8 cellular contexts compared by ENCODE assay signal in the genomic region with DNA sequence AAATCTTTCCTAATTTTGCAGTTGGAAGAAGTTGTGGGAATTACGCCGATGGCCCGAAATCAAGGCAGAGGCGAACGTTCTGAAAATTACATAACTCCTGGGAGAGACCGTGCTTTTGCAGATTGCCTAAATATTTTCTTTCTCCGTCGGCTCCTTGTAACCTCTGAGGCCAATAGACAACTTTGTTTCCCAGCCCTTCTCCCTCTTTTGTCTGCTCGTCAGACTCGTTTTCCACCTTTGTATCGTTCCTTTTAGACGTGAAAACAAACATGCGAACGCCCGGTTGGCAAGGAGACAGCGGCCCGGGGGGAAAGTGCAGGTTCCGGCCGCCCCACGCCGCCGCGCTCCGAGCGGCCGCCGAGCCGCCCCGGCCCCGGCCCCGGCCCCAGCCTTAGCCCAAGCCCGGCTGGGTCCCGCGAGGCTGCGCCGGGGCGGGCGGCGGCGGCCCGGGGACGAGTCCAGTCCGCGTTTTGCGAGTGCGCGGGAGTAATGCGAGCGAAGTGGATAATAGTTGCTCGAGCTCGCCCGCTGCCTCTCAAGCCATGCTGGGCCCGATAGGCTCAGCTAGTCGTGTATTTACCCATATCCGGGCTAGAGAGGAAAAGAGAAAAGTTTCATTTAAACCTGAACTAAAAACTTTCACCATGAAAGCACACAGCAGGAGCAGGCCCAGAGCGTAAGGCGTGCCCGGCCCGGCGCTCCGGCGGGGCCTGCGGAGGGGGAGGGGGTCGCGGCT. TPM values are rescaled to one million over a fixed set of nuclear protein-coding genes. Genes with fewer than 3 reads are reported as not detected.
DNase-seq lines count a peak whose midpoint lies in the region; ATAC-seq and TF ChIP-seq lines count a peak whose summit lies in the region.

A gene (plus strand): TSS at position 538 of the 736 bp plus-strand sequence. CDS start 303 bp downstream, outside the sequence.

- H3K4me1 Mint-ChIP-seq in T-helper 17 cell = peaks cover 17% of the 10 kb centered on the region

- H3K36me3 Mint-ChIP-seq in T-helper 17 cell (ENCODE audit: low read depth) = peaks cover 2% of the 10 kb centered on the region

- TF ChIP-seq CTCF in GM12864 (IDR thresholded peaks at IDR 0.05; ENCODE audit: low read depth, low read length, missing control alignments) = no peak
- TF ChIP-seq CTCF in HCT116 (IDR thresholded peaks at IDR 0.05 in 2 of 3, conservative IDR thresholded peaks at IDR 0.05 in 1 of 3; ENCODE audit: borderline replicate concordance in 1 of 3, insufficient read depth in 1 of 3, low read depth in 2 of 3, low read length in 2 of 3) = no peak
- no peak for TF ChIP-seq CTCF in right atrium auricular region (IDR thresholded peaks at IDR 0.05)
- no peak for TF ChIP-seq CTCF in uterus (IDR thresholded peaks at IDR 0.05)

- H3K4me2 ChIP-seq in HCT116 (ENCODE audit: low read length) = peak within 1 kb of the TSS; percentile 97

- peak within 1 kb of the TSS; percentile 92 for H3K27ac Mint-ChIP-seq in T-helper 17 cell

- H3K9me3 ChIP-seq in HCT116 (ENCODE audit: control insufficient read depth in 1 of 2, insufficient read depth in 1 of 2, low read depth in 1 of 2, low read length in 2 of 2) = no peaks in the 10 kb centered on the region
- H3K9me3 ChIP-seq in T-helper 17 cell (ENCODE audit: control insufficient read depth, low read length, poor library complexity, severe bottlenecking) = no peaks in the 10 kb centered on the region
- H3K9me3 ChIP-seq in right atrium auricular region = no peaks in the 10 kb centered on the region
- H3K9me3 ChIP-seq in uterus = no peaks in the 10 kb centered on the region

- peaks cover 5% of the 10 kb centered on the region; the same call in 1 of the 2 replicates for H4K20me1 ChIP-seq in HCT116 (ENCODE audit: insufficient read depth)

- no peaks in the 10 kb centered on the region for H3K9me2 ChIP-seq in HCT116 (ENCODE audit: insufficient read depth)

- H3K27ac ChIP-seq in HCT116 (ENCODE audit: low read depth, low read length) = peak within 1 kb of the TSS; percentile 95
- peak within 1 kb of the TSS; percentile 98 to 99 for H3K27ac ChIP-seq in right atrium auricular region
- peak within 1 kb of the TSS; percentile 98 for H3K27ac ChIP-seq in rectal smooth muscle tissue (ENCODE audit: low read depth, low read length)
- peak within 1 kb of the TSS; percentile 99 to 100 for H3K27ac ChIP-seq in uterus

- intact Hi-C loops in HCT116 (cut with micrococcal nuclease) (loop anchor here (1.0 to 5.0 kb wide), 4 partner anchors 55 to 405 kb away; no protein-coding TSS in a partner anchor), uterus (cut with DNase I; ENCODE audit: low total_unique reads) (loop anchor here (5.0 kb wide), 1 partner anchor 90 kb away; no protein-coding TSS in a partner anchor)

- CTCF ChIA-PET in HCT116 (lab: Charles Lee) = interaction anchor here (0.6 kb wide), 1 partner anchor 59 kb away, joined by 3 read pairs; no protein-coding TSS in a partner anchor

- POLR2A ChIA-PET in HCT116 (lab: Charles Lee) = no interaction called here

- no TSS peak for BruUV-seq in HCT116 (replicated peaks; lab: Mats Ljungman, UMichigan)

- ATAC-seq in HCT116 (peak; percentile 50), T-helper 17 cell (peak; percentile 68)

- H3K36me3 ChIP-seq in HCT116 (ENCODE audit: control insufficient read depth in 1 of 2, insufficient read depth in 2 of 2, low read length in 2 of 2) (no peaks in the 10 kb centered on the region), right atrium auricular region (no peaks in the 10 kb centered on the region), rectal smooth muscle tissue (ENCODE audit: control insufficient read depth, insufficient read depth, low read length) (no peaks in the 10 kb centered on the region), uterus (no peaks in the 10 kb centered on the region)

- H2AFZ ChIP-seq in HCT116 (ENCODE audit: low read depth, low read length, poor library complexity, severe bottlenecking) = peak within 1 kb of the TSS; percentile 80

- H3K9ac ChIP-seq in HCT116 (ENCODE audit: low read length) (peak within 1 kb of the TSS; percentile 89), rectal smooth muscle tissue (ENCODE audit: low read length) (peak within 1 kb of the TSS; percentile 68)

- H3K27me3 ChIP-seq in HCT116 (ENCODE audit: insufficient read depth, low read length) (no peaks in the 10 kb centered on the region), right atrium auricular region (no peaks in the 10 kb centered on the region), rectal smooth muscle tissue (ENCODE audit: control insufficient read depth, insufficient read depth, low read length) (no peaks in the 10 kb centered on the region), uterus (no peaks in the 10 kb centered on the region)

- peaks cover 27% of the 10 kb centered on the region for H3K79me2 ChIP-seq in HCT116 (ENCODE audit: insufficient read depth, low read length)

- peak within 1 kb of the TSS; percentile 63 for H3K4me3 ChIP-seq in GM12864 (ENCODE audit: low read depth, low read length)
- H3K4me3 ChIP-seq in HCT116 (replicated peaks in 1 of 2; ENCODE audit: low read depth in 1 of 2, low read length in 2 of 2) = peak within 1 kb of the TSS; percentile 70 to 77
- peak within 1 kb of the TSS; percentile 83 to 90 for H3K4me3 ChIP-seq in right atrium auricular region
- H3K4me3 ChIP-seq in rectal smooth muscle tissue (ENCODE audit: low read length) = peak within 1 kb of the TSS; percentile 87
- peak within 1 kb of the TSS; percentile 53 to 95 for H3K4me3 ChIP-seq in uterus

- peak; percentile 58 for TF ChIP-seq POLR2A in HCT116 (IDR thresholded peaks at IDR 0.05; ENCODE audit: borderline replicate concordance, extremely low read depth, insufficient read depth, insufficient read length)
- TF ChIP-seq POLR2A in uterus (IDR thresholded peaks at IDR 0.05) = peak in 1 of 2 donors; percentile 56

- H3K4me1 ChIP-seq in HCT116 (ENCODE audit: control insufficient read depth in 1 of 2, insufficient read depth in 2 of 2, low read length in 2 of 2) = peaks cover 27 to 40% of the 10 kb centered on the region in 2 experiments
- H3K4me1 ChIP-seq in right atrium auricular region = peaks cover 0 to 33% of the 10 kb centered on the region in 2 donors
- peaks cover 11% of the 10 kb centered on the region for H3K4me1 ChIP-seq in rectal smooth muscle tissue (ENCODE audit: control insufficient read depth, insufficient read depth, low read length)
- H3K4me1 ChIP-seq in uterus = no peaks in the 10 kb centered on the region

- H3K4me3 Mint-ChIP-seq in T-helper 17 cell = peak within 1 kb of the TSS; percentile 96

- TF ChIP-seq RAD21 in HCT116 (IDR thresholded peaks at IDR 0.05; ENCODE audit: low read depth) = no peak

- RAD21 ChIA-PET in HCT116 (lab: Charles Lee; ENCODE audit: low non-redundant PET in 1 of 2, low total read pairs in 2 of 2, uncharacterized antibody in 2 of 2, unreplicated experiment in 2 of 2) = interaction anchor here in 1 of 2 experiments (0.9 kb wide), 1 partner anchor 46 kb away, joined by 3 read pairs; no protein-coding TSS in a partner anchor

- no peaks in the 10 kb centered on the region for H3K27me3 Mint-ChIP-seq in T-helper 17 cell

- peak; percentile 69 for DNase-seq in GM12864 (ENCODE audit: low read depth)
- no peak for DNase-seq in HCT116 (ENCODE audit: low read depth, low spot score)
- peak; percentile 91 for DNase-seq in NAMALWA (ENCODE audit: low spot score)
- peak; percentile 72 to 77 (median 75) for DNase-seq in T-helper 17 cell
- peak; percentile 58 for DNase-seq in amniotic stem cell (lab: John Stamatoyannopoulos, UW)
- peak; percentile 79 for DNase-seq in right atrium auricular region (ENCODE audit: low spot score)
- peak; percentile 82 to 84 for DNase-seq in uterus

TF ChIP-seq in HCT116, 20 proteins besides CTCF, POLR2A, EP300 and RAD21:
- TF ChIP-seq SIN3A (IDR thresholded peaks at IDR 0.05; ENCODE audit: low read depth) (peak; percentile 31; the same call in 1 of the 2 replicates), ELF1 (IDR thresholded peaks at IDR 0.05; ENCODE audit: borderline replicate concordance, low read depth) (no peak), YY1 (IDR thresholded peaks at IDR 0.05; ENCODE audit: extremely low read depth, insufficient replicate concordance, low read depth, low read length) (peak; percentile 56), POLR2AphosphoS5 (IDR thresholded peaks at IDR 0.05; ENCODE audit: low read depth, low read length) (no peak; the same call in 1 of the 2 replicates), EGR1 (IDR thresholded peaks at IDR 0.05; ENCODE audit: low read depth) (no peak), CEBPB (IDR thresholded peaks at IDR 0.05; ENCODE audit: low read depth) (0 out of 2 replicates have a peak, but pooled peaks have one; percentile 4), FOSL1 (IDR thresholded peaks at IDR 0.05; ENCODE audit: low read depth) (0 out of 2 replicates have a peak, but pooled peaks have one; percentile 1), ZFX (IDR thresholded peaks at IDR 0.05) (peak; percentile 96), SP1 (IDR thresholded peaks at IDR 0.05; ENCODE audit: low read depth) (peak; percentile 40), TCF7L2 (IDR thresholded peaks at IDR 0.05; ENCODE audit: borderline replicate concordance, extremely low read depth, insufficient read depth, insufficient read length) (peak; percentile 21), ZNF274 (IDR thresholded peaks at IDR 0.05; ENCODE audit: low read depth, low read length) (no peak), CBX3 (IDR thresholded peaks at IDR 0.05; ENCODE audit: low read depth) (no peak)
- TF ChIP-seq, protein P1, sequence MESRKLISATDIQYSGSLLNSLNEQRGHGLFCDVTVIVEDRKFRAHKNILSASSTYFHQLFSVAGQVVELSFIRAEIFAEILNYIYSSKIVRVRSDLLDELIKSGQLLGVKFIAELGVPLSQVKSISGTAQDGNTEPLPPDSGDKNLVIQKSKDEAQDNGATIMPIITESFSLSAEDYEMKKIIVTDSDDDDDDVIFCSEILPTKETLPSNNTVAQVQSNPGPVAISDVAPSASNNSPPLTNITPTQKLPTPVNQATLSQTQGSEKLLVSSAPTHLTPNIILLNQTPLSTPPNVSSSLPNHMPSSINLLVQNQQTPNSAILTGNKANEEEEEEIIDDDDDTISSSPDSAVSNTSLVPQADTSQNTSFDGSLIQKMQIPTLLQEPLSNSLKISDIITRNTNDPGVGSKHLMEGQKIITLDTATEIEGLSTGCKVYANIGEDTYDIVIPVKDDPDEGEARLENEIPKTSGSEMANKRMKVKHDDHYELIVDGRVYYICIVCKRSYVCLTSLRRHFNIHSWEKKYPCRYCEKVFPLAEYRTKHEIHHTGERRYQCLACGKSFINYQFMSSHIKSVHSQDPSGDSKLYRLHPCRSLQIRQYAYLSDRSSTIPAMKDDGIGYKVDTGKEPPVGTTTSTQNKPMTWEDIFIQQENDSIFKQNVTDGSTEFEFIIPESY (IDR thresholded peaks at IDR 0.05; ENCODE audit: extremely low read depth, insufficient replicate concordance, low read length) = peak; percentile 33

RNA-seq across cellular contexts. Expression of the gene that starts here (rescaled TPM):
- total RNA-seq in HCT116 (2021; ENCODE audit: unreplicated experiment) (35.6 TPM), T-helper 17 cell (100 to 1,000 TPM; 149 to 158 TPM), right atrium auricular region (10 to 100 TPM; 43.9 to 44.6 TPM), uterus (100 to 1,000 TPM in 2 of 4 donors, 10 to 100 TPM in 2; 63.8 to 198 (median 125) TPM)
- 16.4 and 17.5 TPM in 2 replicates for polyA plus RNA-seq in HCT116 (2012)
